ENCODE assay signal across 43 cellular contexts in genomic region chr18:57137847-57138246, GRCh38. TPM values are rescaled to one million over a fixed set of nuclear protein-coding genes. Genes with fewer than 3 reads are reported as not detected.
"Had no signal": no experiment of that assay in that cellular context is flagged by ENCODE, and none has a peak within 500 bp of the region (broad histone marks: within the 10 kb centered on the region; RNA-seq: fewer than 3 reads in every experiment).

No MANE protein-coding gene starts in this region.

- ATAC-seq: activated naive CD4-positive, alpha-beta T cell treated with anti-CD3 and anti-CD28 coated beads, Interleukin-2, amount 50 U/mL, for 72 hours; activated naive CD8-positive, alpha-beta T cell treated with anti-CD3 and anti-CD28 coated beads, Interleukin-2, amount 50 U/mL, for 24 hours; activated T-cell treated with anti-CD3 and anti-CD28 coated beads, Interleukin-2, amount 50 U/mL, for 4 hours; activated T-cell treated with anti-CD3 and anti-CD28 coated beads, Interleukin-2, amount 50 U/mL, for 72 hours; activated T-helper 17 cell treated with anti-CD3 and anti-CD28 coated beads, Interleukin-2, amount 50 U/mL, for 72 hours; body of pancreas had no signal

- DNase-seq: activated effector memory CD4-positive, alpha-beta T cell treated with anti-CD3 and anti-CD28 coated beads, Interleukin-2, amount 50 U/mL, for 16 hours; activated effector memory CD4-positive, alpha-beta T cell treated with Interleukin-2 at 50 U/mL for 16 hours; activated gamma-delta T cell; activated gamma-delta T cell treated with Interleukin-2 at 50 U/mL for 16 hours; activated naive CD4-positive, alpha-beta T cell; activated naive CD4-positive, alpha-beta T cell treated with anti-CD3 and anti-CD28 coated beads for 36 hours; activated naive CD4-positive, alpha-beta T cell treated with anti-CD3 and anti-CD28 coated beads, Interleukin-2, amount 10 ng/mL, durations not matched to agents 7 days and 5 days; activated naive CD4-positive, alpha-beta T cell treated with anti-CD3 and anti-CD28 coated beads, Interleukin-2, amount 50 U/mL, for 16 hours; activated naive CD4-positive, alpha-beta T cell treated with Interleukin-2 at 50 U/mL for 16 hours; activated naive CD8-positive, alpha-beta T cell treated with anti-CD3 and anti-CD28 coated beads for 36 hours; activated naive CD8-positive, alpha-beta T cell treated with anti-CD3 and anti-CD28 coated beads, Interleukin-2, amount 10 ng/mL, durations not matched to agents 7 days and 5 days; activated naive CD8-positive, alpha-beta T cell treated with anti-CD3 and anti-CD28 coated beads, Interleukin-2, amount 50 U/mL, for 24 hours; activated T-cell treated with anti-CD3 and anti-CD28 coated beads, Interleukin-2, amount 50 U/mL, for 4 hours; activated T-cell treated with anti-CD3 and anti-CD28 coated beads, Interleukin-2, amount 50 U/mL, for 48 hours; activated T-cell treated with anti-CD3 and anti-CD28 coated beads, Interleukin-2, amount 50 U/mL, for 72 hours; adrenal gland; amniotic stem cell; amygdala; anterior cingulate cortex; aorta; body of pancreas; brain microvascular endothelial cell; caudate nucleus; central memory CD4-positive, alpha-beta T cell; cerebellar nuclear complex had no signal

- H3K27ac ChIP-seq: adrenal gland, ascending aorta, body of pancreas, brain microvascular endothelial cell, breast epithelium, cardiac muscle cell had no signal

- H3K27me3 ChIP-seq: adrenal gland, ascending aorta, body of pancreas, brain microvascular endothelial cell, breast epithelium, cardiac muscle cell had no signal

- H3K4me3 Mint-ChIP-seq: activated naive CD4-positive, alpha-beta T cell treated with anti-CD3 and anti-CD28 coated beads for 36 hours; activated naive CD4-positive, alpha-beta T cell treated with anti-CD3 and anti-CD28 coated beads, Interleukin-2, amount 10 ng/mL, durations not matched to agents 7 days and 5 days; activated naive CD4-positive, alpha-beta T cell treated with anti-CD3 and anti-CD28 coated beads, Interleukin-2, amount 50 U/mL, for 24 hours; activated naive CD8-positive, alpha-beta T cell; activated naive CD8-positive, alpha-beta T cell treated with anti-CD3 and anti-CD28 coated beads for 36 hours; activated naive CD8-positive, alpha-beta T cell treated with anti-CD3 and anti-CD28 coated beads, Interleukin-2, amount 10 ng/mL, durations not matched to agents 7 days and 5 days; activated naive CD8-positive, alpha-beta T cell treated with anti-CD3 and anti-CD28 coated beads, Interleukin-2, amount 50 U/mL, for 24 hours; activated T-cell treated with anti-CD3 and anti-CD28 coated beads, Interleukin-2, amount 50 U/mL, for 4 hours; activated T-cell treated with anti-CD3 and anti-CD28 coated beads, Interleukin-2, amount 50 U/mL, for 72 hours; activated T-helper 1 cell treated with anti-CD3 and anti-CD28 coated beads, Interleukin-12 subunit alpha, Interleukin-12 subunit beta, Interleukin-2, Interleukin-4 antibody, amounts not matched to agents 30 ng/mL and 10 ng/mL and 1 ng/mL, durations not matched to agents 14 hours and 24 hours and 36 hours; activated T-helper 17 cell treated with anti-CD3 and anti-CD28 coated beads, Interleukin-2, amount 50 U/mL, for 72 hours; brain; central memory CD8-positive, alpha-beta T cell had no signal

- FAIRE-seq: astrocyte, bronchial epithelial cell, colon had no signal

- H3K4me1 Mint-ChIP-seq: activated naive CD4-positive, alpha-beta T cell treated with anti-CD3 and anti-CD28 coated beads, Interleukin-2, amount 10 ng/mL, durations not matched to agents 7 days and 5 days; activated naive CD4-positive, alpha-beta T cell treated with anti-CD3 and anti-CD28 coated beads, Interleukin-2, amount 50 U/mL, for 24 hours; activated naive CD8-positive, alpha-beta T cell treated with anti-CD3 and anti-CD28 coated beads for 36 hours; activated naive CD8-positive, alpha-beta T cell treated with anti-CD3 and anti-CD28 coated beads, Interleukin-2, amount 10 ng/mL, durations not matched to agents 7 days and 5 days; activated naive CD8-positive, alpha-beta T cell treated with anti-CD3 and anti-CD28 coated beads, Interleukin-2, amount 50 U/mL, for 24 hours; activated T-helper 17 cell treated with anti-CD3 and anti-CD28 coated beads, Interleukin-2, amount 50 U/mL, for 72 hours; brain; central memory CD8-positive, alpha-beta T cell had no signal

- H3K9me3 Mint-ChIP-seq: activated naive CD4-positive, alpha-beta T cell treated with anti-CD3 and anti-CD28 coated beads for 36 hours; activated naive CD4-positive, alpha-beta T cell treated with anti-CD3 and anti-CD28 coated beads, Interleukin-2, amount 50 U/mL, for 24 hours; activated naive CD4-positive, alpha-beta T cell treated with anti-CD3 and anti-CD28 coated beads, Interleukin-2, amount 50 U/mL, for 72 hours; activated naive CD8-positive, alpha-beta T cell treated with anti-CD3 and anti-CD28 coated beads for 36 hours; activated naive CD8-positive, alpha-beta T cell treated with anti-CD3 and anti-CD28 coated beads, Interleukin-2, amount 50 U/mL, for 24 hours; activated T-cell treated with anti-CD3 and anti-CD28 coated beads, Interleukin-2, amount 50 U/mL, for 4 hours; activated T-cell treated with anti-CD3 and anti-CD28 coated beads, Interleukin-2, amount 50 U/mL, for 72 hours; activated T-helper 1 cell treated with anti-CD3 and anti-CD28 coated beads, Interleukin-12 subunit alpha, Interleukin-12 subunit beta, Interleukin-2, Interleukin-4 antibody, amounts not matched to agents 30 ng/mL and 10 ng/mL and 1 ng/mL, durations not matched to agents 14 hours and 24 hours and 36 hours; activated T-helper 17 cell treated with anti-CD3 and anti-CD28 coated beads, Interleukin-2, amount 50 U/mL, for 72 hours; activated T-helper 2 cell treated with anti-CD3 and anti-CD28 coated beads, Interferon-gamma antibody, Interleukin-2, Interleukin-4, amounts not matched to agents 10 μg/mL and 5 μg/mL and 100 μg/mL, durations not matched to agents 14 hours and 24 hours and 36 hours; central memory CD8-positive, alpha-beta T cell had no signal

- H3K9me3 ChIP-seq: adrenal gland, ascending aorta, body of pancreas, breast epithelium had no signal

- H3K27ac Mint-ChIP-seq: activated naive CD4-positive, alpha-beta T cell treated with anti-CD3 and anti-CD28 coated beads for 36 hours; activated naive CD4-positive, alpha-beta T cell treated with anti-CD3 and anti-CD28 coated beads, Interleukin-2, amount 10 ng/mL, durations not matched to agents 7 days and 5 days; activated naive CD4-positive, alpha-beta T cell treated with anti-CD3 and anti-CD28 coated beads, Interleukin-2, amount 50 U/mL, for 24 hours; activated naive CD4-positive, alpha-beta T cell treated with anti-CD3 and anti-CD28 coated beads, Interleukin-2, amount 50 U/mL, for 72 hours; activated naive CD8-positive, alpha-beta T cell; activated naive CD8-positive, alpha-beta T cell treated with anti-CD3 and anti-CD28 coated beads for 36 hours; activated naive CD8-positive, alpha-beta T cell treated with anti-CD3 and anti-CD28 coated beads, Interleukin-2, amount 10 ng/mL, durations not matched to agents 7 days and 5 days; activated naive CD8-positive, alpha-beta T cell treated with anti-CD3 and anti-CD28 coated beads, Interleukin-2, amount 50 U/mL, for 24 hours; activated T-cell treated with anti-CD3 and anti-CD28 coated beads, Interleukin-2, amount 50 U/mL, for 72 hours; activated T-helper 1 cell treated with anti-CD3 and anti-CD28 coated beads, Interleukin-12 subunit alpha, Interleukin-12 subunit beta, Interleukin-2, Interleukin-4 antibody, amounts not matched to agents 30 ng/mL and 10 ng/mL and 1 ng/mL, durations not matched to agents 14 hours and 24 hours and 36 hours; activated T-helper 17 cell treated with anti-CD3 and anti-CD28 coated beads, Interleukin-2, amount 50 U/mL, for 72 hours; activated T-helper 2 cell treated with anti-CD3 and anti-CD28 coated beads, Interferon-gamma antibody, Interleukin-2, Interleukin-4, amounts not matched to agents 10 μg/mL and 5 μg/mL and 100 μg/mL, durations not matched to agents 14 hours and 24 hours and 36 hours; brain had no signal

- H3K36me3 Mint-ChIP-seq: activated naive CD4-positive, alpha-beta T cell treated with anti-CD3 and anti-CD28 coated beads, Interleukin-2, amount 10 ng/mL, durations not matched to agents 7 days and 5 days; activated naive CD4-positive, alpha-beta T cell treated with anti-CD3 and anti-CD28 coated beads, Interleukin-2, amount 50 U/mL, for 24 hours; activated naive CD4-positive, alpha-beta T cell treated with anti-CD3 and anti-CD28 coated beads, Interleukin-2, amount 50 U/mL, for 72 hours; activated naive CD8-positive, alpha-beta T cell; activated naive CD8-positive, alpha-beta T cell treated with anti-CD3 and anti-CD28 coated beads for 36 hours; activated naive CD8-positive, alpha-beta T cell treated with anti-CD3 and anti-CD28 coated beads, Interleukin-2, amount 10 ng/mL, durations not matched to agents 7 days and 5 days; brain had no signal

- H3K36me3 ChIP-seq: adrenal gland, ascending aorta, brain microvascular endothelial cell, breast epithelium, cardiac muscle cell had no signal

- H3K27me3 Mint-ChIP-seq: activated naive CD8-positive, alpha-beta T cell treated with anti-CD3 and anti-CD28 coated beads, Interleukin-2, amount 10 ng/mL, durations not matched to agents 7 days and 5 days had no signal

- H3K4me3 ChIP-seq: adrenal gland, ascending aorta, body of pancreas, breast epithelium, cardiac muscle cell had no signal

- H3K4me1 ChIP-seq: adrenal gland, ascending aorta, breast epithelium had no signal

RNA-seq across cellular contexts. Expression of gene BOD1L2, which starts 9.0 kb away (rescaled TPM):
- total RNA-seq: activated naive CD4-positive, alpha-beta T cell treated with anti-CD3 and anti-CD28 coated beads for 36 hours; activated naive CD4-positive, alpha-beta T cell treated with anti-CD3 and anti-CD28 coated beads, Interleukin-2, amount 50 U/mL, for 72 hours; activated naive CD8-positive, alpha-beta T cell treated with anti-CD3 and anti-CD28 coated beads for 36 hours; activated naive CD8-positive, alpha-beta T cell treated with anti-CD3 and anti-CD28 coated beads, Interleukin-2, amount 10 ng/mL, durations not matched to agents 7 days and 5 days; activated T-cell treated with anti-CD3 and anti-CD28 coated beads, Interleukin-2, amount 50 U/mL, for 4 hours; activated T-cell treated with anti-CD3 and anti-CD28 coated beads, Interleukin-2, amount 50 U/mL, for 72 hours; activated T-helper 1 cell treated with anti-CD3 and anti-CD28 coated beads, Interleukin-12 subunit alpha, Interleukin-12 subunit beta, Interleukin-2, Interleukin-4 antibody, amounts not matched to agents 30 ng/mL and 10 ng/mL and 1 ng/mL, durations not matched to agents 14 hours and 24 hours and 36 hours; activated T-helper 17 cell treated with anti-CD3 and anti-CD28 coated beads, Interleukin-2, amount 50 U/mL, for 72 hours; activated T-helper 2 cell treated with anti-CD3 and anti-CD28 coated beads, Interferon-gamma antibody, Interleukin-2, Interleukin-4, amounts not matched to agents 10 μg/mL and 5 μg/mL and 100 μg/mL, durations not matched to agents 14 hours and 24 hours and 36 hours; adrenal gland; aorta; ascending aorta; astrocyte; body of pancreas; breast epithelium; bronchial epithelial cell; cardiac muscle cell; cardiac septum; cerebellum; chondrocyte had no signal
- polyA plus RNA-seq: adipose tissue, adrenal gland, cardiac muscle cell had no signal
